In genomic region chr1:180234369-180235076, GRCh38 we compare ENCODE assay signal across 10 cellular contexts. TPM values are rescaled to one million over a fixed set of nuclear protein-coding genes. Genes with fewer than 3 reads are reported as not detected.
DNase-seq lines count a peak whose midpoint lies in the region; ATAC-seq, FAIRE-seq and TF ChIP-seq lines count a peak whose summit lies in the region.
"Had no signal": no experiment of that assay in that cellular context is flagged by ENCODE, and none has a peak within 500 bp of the region (broad histone marks: within the 10 kb centered on the region; RNA-seq: fewer than 3 reads in every experiment).

No MANE protein-coding gene starts in this region.

- no peak for TF ChIP-seq POLR2A in endothelial cell of umbilical vein (IDR thresholded peaks at IDR 0.05; ENCODE audit: low read depth, low read length)

- no peak overlapping the region for H3K9ac ChIP-seq in endothelial cell of umbilical vein (replicated peaks; ENCODE audit: extremely low read depth, insufficient read depth, low read length)

- CTCF ChIA-PET in Calu3 (lab: Charles Lee) (interaction anchor here (0.7 kb wide), 1 partner anchor 178 kb away, joined by 3 read pairs; no protein-coding TSS in a partner anchor), endothelial cell of umbilical vein (lab: Charles Lee) (no interaction called here)

- H3K79me2 ChIP-seq in endothelial cell of umbilical vein (ENCODE audit: control insufficient read depth, insufficient read depth, low read length): no peaks in the 10 kb centered on the region
- no peaks in the 10 kb centered on the region for H3K79me2 ChIP-seq in osteoblast (ENCODE audit: insufficient read depth, low read length)

- ATAC-seq in GM21737 (IDR thresholded peaks at IDR 0.05; ENCODE audit: unreplicated experiment): no peak

- no peaks in the 10 kb centered on the region for H3K9me3 Mint-ChIP-seq in Calu3 (ENCODE audit: low read depth, unreplicated experiment)

- H3K27ac ChIP-seq in endothelial cell of umbilical vein (ENCODE audit: insufficient read depth, low read depth, low read length) (no peak overlapping the region), osteoblast (ENCODE audit: low read depth, low read length) (no peak overlapping the region)
- H3K27ac ChIP-seq: ovary had no signal

- peaks cover 22% of the 10 kb centered on the region for H3K4me1 Mint-ChIP-seq in Calu3 (ENCODE audit: low read depth, unreplicated experiment)

- BruUV-seq in Calu3 (replicated peaks; lab: Mats Ljungman, UMichigan): no TSS peak
- BruUV-seq in endothelial cell of umbilical vein (replicated peaks; lab: Mats Ljungman, UMichigan): no TSS peak

- no peak for FAIRE-seq in endothelial cell of umbilical vein (lab: Jason Lieb, UNC)

- no peak for TF ChIP-seq CTCF in Calu3 (IDR thresholded peaks at IDR 0.05; ENCODE audit: unreplicated experiment)
- no peak for TF ChIP-seq CTCF in endothelial cell of umbilical vein (IDR thresholded peaks at IDR 0.05; ENCODE audit: extremely low read depth in 1 of 2, insufficient read depth in 1 of 2, low read depth in 1 of 2, low read length in 2 of 2)
- no peak for TF ChIP-seq CTCF in osteoblast (IDR thresholded peaks at IDR 0.05; ENCODE audit: extremely low read depth, low read depth, low read length)
- no peak for TF ChIP-seq CTCF in GM13976 (IDR thresholded peaks at IDR 0.05; ENCODE audit: borderline replicate concordance, control extremely low read depth, extremely low read depth, insufficient read depth, missing control alignments)
- TF ChIP-seq CTCF in GM20000 (IDR thresholded peaks at IDR 0.05; ENCODE audit: extremely low read depth, missing control alignments): no peak

- peaks cover 83 to 92% of the 10 kb centered on the region in 2 experiments for H3K27me3 ChIP-seq in endothelial cell of umbilical vein (ENCODE audit: control insufficient read depth in 2 of 2, insufficient read depth in 2 of 2, low read length in 2 of 2)
- H3K27me3 ChIP-seq in osteoblast (ENCODE audit: insufficient read depth, low read length): peaks cover 92% of the 10 kb centered on the region

- H3K9me1 ChIP-seq in endothelial cell of umbilical vein (replicated peaks; ENCODE audit: control insufficient read depth, extremely low read depth, insufficient read depth, low read length): no peaks in the 10 kb centered on the region

- peaks cover 25% of the 10 kb centered on the region for H3K36me3 Mint-ChIP-seq in Calu3 (ENCODE audit: insufficient read depth, unreplicated experiment)

- peak; percentile 19 for DNase-seq in Calu3
- DNase-seq in M059J (ENCODE audit: low read depth): peak; percentile 34
- no peak for DNase-seq in endothelial cell of umbilical vein (ENCODE audit: low read depth, low spot score)
- peak; percentile 76 for DNase-seq in osteoblast (ENCODE audit: insufficient read length, low spot score, missing footprints)
- DNase-seq in NCI-H187 (lab: John Stamatoyannopoulos, UW): no peak
- DNase-seq in GM13976 (ENCODE audit: low spot score): no peak
- DNase-seq in GM20000 (ENCODE audit: low spot score): no peak
- DNase-seq: NCI-H2081, ovary had no signal

- no peaks in the 10 kb centered on the region for H3K9me3 ChIP-seq in endothelial cell of umbilical vein (replicated peaks; ENCODE audit: control insufficient read depth, insufficient read depth, low read length)
- H3K9me3 ChIP-seq in osteoblast (ENCODE audit: low read depth, low read length): no peaks in the 10 kb centered on the region
- H3K9me3 ChIP-seq: ovary had no signal

- intact Hi-C loops in Calu3 (cut with micrococcal nuclease; ENCODE audit: unreplicated experiment) (no loop called here), endothelial cell of umbilical vein (cut with micrococcal nuclease) (no loop called here)

- dilution Hi-C loops in endothelial cell of umbilical vein (cut with MboI; ENCODE audit: extremely low pct_ligation_motif_present, low sequenced_read_pairs): no loop called here

- POLR2A ChIA-PET in endothelial cell of umbilical vein (lab: Charles Lee): no interaction called here

- no peaks in the 10 kb centered on the region for H4K20me1 ChIP-seq in endothelial cell of umbilical vein (replicated peaks; ENCODE audit: control insufficient read depth, extremely low read depth, insufficient read depth, low read length)
- peaks cover 6% of the 10 kb centered on the region for H4K20me1 ChIP-seq in osteoblast (ENCODE audit: insufficient read depth, low read length)

- no peak overlapping the region for H2AFZ ChIP-seq in endothelial cell of umbilical vein (ENCODE audit: low read depth, low read length)
- no peak overlapping the region for H2AFZ ChIP-seq in osteoblast (ENCODE audit: low read length)

- in situ Hi-C loops in GM13976 (cut with MboI; ENCODE audit: low sequenced_read_pairs, unreplicated experiment): no loop called here

- peaks cover 83% of the 10 kb centered on the region for H3K27me3 Mint-ChIP-seq in Calu3 (ENCODE audit: unreplicated experiment)

- peaks cover 19% of the 10 kb centered on the region for H3K4me1 ChIP-seq in endothelial cell of umbilical vein (ENCODE audit: control insufficient read depth, extremely low read depth, insufficient read depth, low read length)
- H3K4me1 ChIP-seq in osteoblast (ENCODE audit: insufficient read depth, low read length): peaks cover 8% of the 10 kb centered on the region

- no peak overlapping the region for H3K4me3 ChIP-seq in endothelial cell of umbilical vein (replicated peaks in 1 of 3; ENCODE audit: insufficient read depth in 1 of 3, low read depth in 1 of 3, low read length in 3 of 3)
- H3K4me3 ChIP-seq in osteoblast (ENCODE audit: insufficient read depth, low read length): no peak overlapping the region
- H3K4me3 ChIP-seq: ovary had no signal

- H3K27ac Mint-ChIP-seq in Calu3 (ENCODE audit: unreplicated experiment): no peak overlapping the region

- H3K36me3 ChIP-seq in endothelial cell of umbilical vein (ENCODE audit: control insufficient read depth in 2 of 2, extremely low read depth in 1 of 2, insufficient read depth in 2 of 2, low read length in 2 of 2) (no peaks in the 10 kb centered on the region), osteoblast (ENCODE audit: insufficient read depth, low read length) (no peaks in the 10 kb centered on the region)
- H3K36me3 ChIP-seq: ovary had no signal

- H3K4me3 Mint-ChIP-seq in Calu3 (ENCODE audit: low read depth, unreplicated experiment): peak overlapping the region; percentile 71

- H3K4me2 ChIP-seq in endothelial cell of umbilical vein (ENCODE audit: insufficient read depth, low read length) (no peak overlapping the region), osteoblast (ENCODE audit: insufficient read depth, low read length) (no peak overlapping the region)

TF ChIP-seq in endothelial cell of umbilical vein, 7 proteins besides CTCF, POLR2A, EP300 and RAD21:
- TF ChIP-seq MYC (IDR thresholded peaks at IDR 0.05; ENCODE audit: low read depth, low read length) (no peak), EZH2 (IDR thresholded peaks at IDR 0.05; ENCODE audit: borderline replicate concordance, low read depth, low read length, severe bottlenecking) (peak; percentile 80)

RNA-seq across cellular contexts. Expression of gene LHX4, which starts 4.5 kb away (rescaled TPM):
- total RNA-seq in Calu3 (2022) (0.05 and 0.19 TPM in 2 replicates), endothelial cell of umbilical vein (not detected in 2 replicates), osteoblast (not detected in 2 replicates)
- total RNA-seq in M059J (2014; rRNA removed; shearing (Covaris generic)): 0.02 TPM in 1 of 2 replicates, not detected in the other
- polyA plus RNA-seq in endothelial cell of umbilical vein: not detected in 2 replicates
- 0.01 TPM in 1 of 2 replicates, not detected in the other for polyA plus RNA-seq in endothelial cell of umbilical vein (2011; cell fraction: cytosol; rRNA removed)
- polyA plus RNA-seq in endothelial cell of umbilical vein (2011; cell fraction: nucleus; rRNA removed): 0.03 and 0.10 TPM in 2 replicates
- polyA plus RNA-seq in endothelial cell of umbilical vein (2012): 0.60 and 1.3 TPM in 2 replicates
- polyA minus RNA-seq in endothelial cell of umbilical vein: not detected in 2 replicates
- polyA minus RNA-seq in endothelial cell of umbilical vein (2011; cell fraction: cytosol; rRNA and poly(A)+ RNA removed): 1.2 TPM
- polyA minus RNA-seq in endothelial cell of umbilical vein (2011; cell fraction: nucleus; rRNA and poly(A)+ RNA removed): not detected in 2 replicates
- total RNA-seq: ovary had no signal

Comparison
In these comparisons a context has a peak if more than half of its experiments do, and no peak if none do; other contexts are left out.
1. DNase-seq: peak in Calu3 (single experiment), M059J (single experiment) and osteoblast (single experiment); none in endothelial cell of umbilical vein (single experiment), NCI-H187 (0 of 2), GM13976 (single experiment) and GM20000 (single experiment).